In the genomic region with DNA sequence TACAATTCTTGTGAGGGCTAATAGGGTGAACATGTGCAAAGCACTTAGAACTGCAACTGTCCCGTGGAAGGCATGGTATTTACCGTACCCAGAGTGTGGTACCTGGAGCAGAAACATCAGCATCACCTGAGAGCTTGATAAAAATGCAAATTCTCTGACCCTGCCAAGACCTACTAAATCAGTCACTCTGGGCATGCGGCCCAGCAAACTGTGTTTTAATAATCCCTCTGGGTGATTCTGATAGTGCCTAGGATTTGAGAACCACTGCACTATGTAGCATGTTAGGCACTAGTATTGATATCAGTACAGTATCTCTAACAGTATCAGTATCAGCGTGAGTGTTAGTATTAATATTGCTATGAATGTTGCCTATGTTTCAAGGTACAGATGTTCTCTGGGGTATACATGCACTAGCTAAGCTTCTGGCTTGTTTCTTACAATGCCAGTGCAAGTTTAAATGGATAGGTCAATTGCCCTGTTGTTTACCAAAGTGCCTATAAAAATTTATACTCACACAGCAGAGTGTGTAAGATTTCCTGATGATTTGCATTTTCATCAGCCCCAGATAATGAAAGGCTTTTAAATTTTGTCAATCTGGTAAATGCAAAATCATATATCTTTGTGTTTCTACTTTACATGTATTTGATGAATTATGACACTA, we compare ENCODE assay signal across 19 cellular contexts.
"Had no signal": no experiment of that assay in that cellular context is flagged by ENCODE, and none has a peak within 500 bp of the region (broad histone marks: within the 10 kb centered on the region; RNA-seq: fewer than 3 reads in every experiment).

No MANE protein-coding gene starts in this region.

- H3K4me1 Mint-ChIP-seq: stimulated activated naive CD8-positive, alpha-beta T cell treated with anti-CD3 and anti-CD28 coated beads, Interleukin-15, amount 100 ng/mL, for 72 hours had no signal

- ATAC-seq: gastroesophageal sphincter; naive thymus-derived CD8-positive, alpha-beta T cell; stimulated activated naive B cell treated with anti-CD40 and anti-IgM and Interleukin-4, amounts not matched to agents 10 μg/mL and 1 μg/mL and 100 μg/mL, for 72 hours; stimulated activated naive CD8-positive, alpha-beta T cell treated with anti-CD3 and anti-CD28 coated beads, Interleukin-15, amount 100 ng/mL, for 72 hours had no signal

- H3K27ac ChIP-seq: colonic mucosa, esophagus squamous epithelium, gastroesophageal sphincter, spleen had no signal

- H3K36me3 Mint-ChIP-seq: immature natural killer cell; naive thymus-derived CD8-positive, alpha-beta T cell; stimulated activated naive B cell treated with anti-CD40 and anti-IgM and Interleukin-4, amounts not matched to agents 10 μg/mL and 1 μg/mL and 100 μg/mL, for 72 hours; type B pancreatic cell had no signal

- H3K36me3 ChIP-seq: colonic mucosa, esophagus squamous epithelium, gastroesophageal sphincter, left ventricle myocardium inferior, spleen had no signal

- H3K27me3 ChIP-seq: colonic mucosa, esophagus squamous epithelium, gastroesophageal sphincter, spleen had no signal

- H3K4me3 ChIP-seq: colonic mucosa, esophagus squamous epithelium, gastroesophageal sphincter, left ventricle myocardium inferior, lung, spleen had no signal

- H3K4me3 Mint-ChIP-seq: immature natural killer cell; naive thymus-derived CD8-positive, alpha-beta T cell; neural crest cell; stimulated activated naive B cell treated with anti-CD40 and anti-IgM and Interleukin-4, amounts not matched to agents 10 μg/mL and 1 μg/mL and 100 μg/mL, for 72 hours; stimulated activated naive CD8-positive, alpha-beta T cell treated with anti-CD3 and anti-CD28 coated beads, Interleukin-15, amount 100 ng/mL, for 72 hours; type B pancreatic cell had no signal

- H3K4me1 ChIP-seq: colonic mucosa, gastroesophageal sphincter, left ventricle myocardium inferior, spleen had no signal

- H3K27ac Mint-ChIP-seq: immature natural killer cell; naive thymus-derived CD8-positive, alpha-beta T cell; stimulated activated naive B cell treated with anti-CD40 and anti-IgM and Interleukin-4, amounts not matched to agents 10 μg/mL and 1 μg/mL and 100 μg/mL, for 72 hours; type B pancreatic cell had no signal

- H3K27me3 Mint-ChIP-seq: stimulated activated naive B cell treated with anti-CD40 and anti-IgM and Interleukin-4, amounts not matched to agents 10 μg/mL and 1 μg/mL and 100 μg/mL, for 72 hours; type B pancreatic cell had no signal

- H3K9me3 Mint-ChIP-seq: immature natural killer cell; naive thymus-derived CD8-positive, alpha-beta T cell; neural crest cell; stimulated activated naive CD8-positive, alpha-beta T cell treated with anti-CD3 and anti-CD28 coated beads, Interleukin-15, amount 100 ng/mL, for 72 hours; type B pancreatic cell had no signal

- H3K9me3 ChIP-seq: colonic mucosa, esophagus squamous epithelium, gastroesophageal sphincter, left ventricle myocardium inferior, spleen had no signal

- DNase-seq: colonic mucosa; dermis blood vessel endothelial cell; esophagus squamous epithelium; foreskin fibroblast; glutamatergic neuron; immature natural killer cell; left ventricle myocardium inferior; naive thymus-derived CD8-positive, alpha-beta T cell; posterior cingulate gyrus; spleen; stimulated activated CD4-positive, alpha-beta T cell treated with anti-CD3 and anti-CD28 coated beads, Interleukin-15, amount 100 ng/mL, for 24 hours; stimulated activated CD4-positive, alpha-beta T cell treated with anti-CD3 and anti-CD28 coated beads, Interleukin-1b, Interleukin-23, amount 100 ng/mL, for 48 hours; stimulated activated CD4-positive, alpha-beta T cell treated with anti-CD3 and anti-CD28 coated beads, Interleukin-4, amount 100 ng/mL, for 24 hours; stimulated activated naive B cell treated with anti-CD40 and anti-IgM and Interleukin-4, amounts not matched to agents 10 μg/mL and 1 μg/mL and 100 μg/mL, for 72 hours; stimulated activated naive CD8-positive, alpha-beta T cell treated with anti-CD3 and anti-CD28 coated beads, Interleukin-15, amount 100 ng/mL, for 72 hours had no signal
